In genomic region chr6:145816392-145816791, GRCh38 we compare ENCODE assay signal across 13 cellular contexts. TPM values are rescaled to one million over a fixed set of nuclear protein-coding genes. Genes with fewer than 3 reads are reported as not detected.
DNase-seq lines count a peak whose midpoint lies in the region; ATAC-seq and TF ChIP-seq lines count a peak whose summit lies in the region.
"Had no signal": no experiment of that assay in that cellular context is flagged by ENCODE, and none has a peak within 500 bp of the region (broad histone marks: within the 10 kb centered on the region; RNA-seq: fewer than 3 reads in every experiment).

No MANE protein-coding gene starts in this region.

- H3K4me1 Mint-ChIP-seq in activated naive CD4-positive, alpha-beta T cell treated with anti-CD3 and anti-CD28 coated beads, Interleukin-2, amount 50 U/mL, for 24 hours, result peaks cover 60% of the 10 kb centered on the region

- DNase-seq in activated naive CD4-positive, alpha-beta T cell treated with anti-CD3 and anti-CD28 coated beads, Interleukin-2, amount 50 U/mL, for 16 hours, result no peak
- DNase-seq in lower lobe of right lung, result no peak
- no peak for DNase-seq in OCI-M2 (lab: John Stamatoyannopoulos, UW; ENCODE audit: unreplicated experiment)
- no peak for DNase-seq in NCI-H748 (lab: John Stamatoyannopoulos, UW; ENCODE audit: unreplicated experiment)
- DNase-seq: left cardiac atrium, OCI-M1 had no signal

- no peaks in the 10 kb centered on the region for H3K27me3 Mint-ChIP-seq in activated naive CD4-positive, alpha-beta T cell treated with anti-CD3 and anti-CD28 coated beads, Interleukin-2, amount 50 U/mL, for 24 hours

- H3K27ac ChIP-seq in SU-DHL-6 (ENCODE audit: low read depth, low read length) (no peak overlapping the region), iPS-18a (ENCODE audit: low read length) (no peak overlapping the region), stomach smooth muscle (ENCODE audit: low read length) (peak overlapping the region; percentile 97), lower lobe of right lung (no peak overlapping the region)
- H3K27ac ChIP-seq: VCaP had no signal

- H3K9me3 ChIP-seq in SU-DHL-6 (ENCODE audit: insufficient read depth, low read length) (no peaks in the 10 kb centered on the region), iPS-18a (ENCODE audit: control insufficient read depth, low read depth, low read length) (no peaks in the 10 kb centered on the region), stomach smooth muscle (ENCODE audit: control insufficient read depth in 2 of 2, low read length in 2 of 2) (no peaks in the 10 kb centered on the region), lower lobe of right lung (no peaks in the 10 kb centered on the region)

- no peak for TF ChIP-seq CTCF in SU-DHL-6 (IDR thresholded peaks at IDR 0.05; ENCODE audit: insufficient read depth, low read length, poor library complexity, severe bottlenecking)
- no peak for TF ChIP-seq CTCF in lower lobe of right lung (IDR thresholded peaks at IDR 0.05)

- H3F3A ChIP-seq in SU-DHL-6 (ENCODE audit: insufficient read depth), result peaks cover 8% of the 10 kb centered on the region

- no peak overlapping the region for H2AFZ ChIP-seq in SU-DHL-6 (ENCODE audit: low read depth, low read length, severe bottlenecking)

- H3K4me3 Mint-ChIP-seq in activated naive CD4-positive, alpha-beta T cell treated with anti-CD3 and anti-CD28 coated beads, Interleukin-2, amount 50 U/mL, for 24 hours, result peak overlapping the region; percentile 92

- H3K9me2 ChIP-seq in SU-DHL-6 (replicated peaks; ENCODE audit: insufficient read depth, low read length), result no peaks in the 10 kb centered on the region

- H3K27me3 ChIP-seq in SU-DHL-6 (ENCODE audit: low read length) (no peaks in the 10 kb centered on the region), iPS-18a (ENCODE audit: control insufficient read depth, insufficient read depth, low read length) (no peaks in the 10 kb centered on the region), stomach smooth muscle (ENCODE audit: control insufficient read depth in 1 of 2, insufficient read depth in 2 of 2, low read length in 2 of 2) (no peaks in the 10 kb centered on the region), lower lobe of right lung (ENCODE audit: low read depth) (no peaks in the 10 kb centered on the region)

- no peaks in the 10 kb centered on the region for H3K9me3 Mint-ChIP-seq in activated naive CD4-positive, alpha-beta T cell treated with anti-CD3 and anti-CD28 coated beads, Interleukin-2, amount 50 U/mL, for 24 hours
- H3K9me3 Mint-ChIP-seq: CD14-positive monocyte had no signal

- peaks cover 13% of the 10 kb centered on the region; the same call in 1 of the 2 replicates for H4K20me1 ChIP-seq in SU-DHL-6 (ENCODE audit: low read depth, low read length)

- H3K4me3 ChIP-seq in SU-DHL-6 (ENCODE audit: insufficient read depth, low read length, poor library complexity, severe bottlenecking), result no peak overlapping the region
- H3K4me3 ChIP-seq in iPS-18a (ENCODE audit: low read length), result peak overlapping the region; percentile 100
- H3K4me3 ChIP-seq in stomach smooth muscle (ENCODE audit: low read length in 2 of 2), result peak overlapping the region in 1 of 2 donors; percentile 90
- no peak overlapping the region for H3K4me3 ChIP-seq in lower lobe of right lung

- no peak overlapping the region for H3K9ac ChIP-seq in SU-DHL-6 (ENCODE audit: low read length)
- peak overlapping the region; percentile 97 for H3K9ac ChIP-seq in iPS-18a (ENCODE audit: low read length)
- no peak overlapping the region for H3K9ac ChIP-seq in stomach smooth muscle (ENCODE audit: low read length in 2 of 2)

- ATAC-seq in lower lobe of right lung, result no peak
- ATAC-seq: esophagus mucosa, left cardiac atrium had no signal

- H3K4me1 ChIP-seq in iPS-18a (ENCODE audit: control insufficient read depth, low read depth, low read length) (peaks cover 23% of the 10 kb centered on the region), stomach smooth muscle (ENCODE audit: control insufficient read depth, insufficient read depth, low read length) (peaks cover 4% of the 10 kb centered on the region), lower lobe of right lung (peaks cover 32% of the 10 kb centered on the region)

- H3K36me3 Mint-ChIP-seq in activated naive CD4-positive, alpha-beta T cell treated with anti-CD3 and anti-CD28 coated beads, Interleukin-2, amount 50 U/mL, for 24 hours, result peaks cover 1% of the 10 kb centered on the region

- no peaks in the 10 kb centered on the region for H3K36me3 ChIP-seq in SU-DHL-6 (ENCODE audit: low read length)
- no peaks in the 10 kb centered on the region for H3K36me3 ChIP-seq in iPS-18a (ENCODE audit: control insufficient read depth, low read depth, low read length)
- peaks cover 0 to 2% of the 10 kb centered on the region in 2 donors for H3K36me3 ChIP-seq in stomach smooth muscle (ENCODE audit: control insufficient read depth in 2 of 2, insufficient read depth in 2 of 2, low read length in 2 of 2)
- H3K36me3 ChIP-seq in lower lobe of right lung, result no peaks in the 10 kb centered on the region

- peak overlapping the region; percentile 63 for H3K27ac Mint-ChIP-seq in activated naive CD4-positive, alpha-beta T cell treated with anti-CD3 and anti-CD28 coated beads, Interleukin-2, amount 50 U/mL, for 24 hours

- H3K79me2 ChIP-seq in SU-DHL-6 (ENCODE audit: insufficient read depth, low read length), result peaks cover 29% of the 10 kb centered on the region

- intact Hi-C loops in lower lobe of right lung (cut with DNase I), result no loop called here

- peak overlapping the region; percentile 98 for H3K4me2 ChIP-seq in SU-DHL-6 (ENCODE audit: low read depth, low read length, poor library complexity, severe bottlenecking)

RNA-seq across cellular contexts. Expression of gene FBXO30, which starts 1.8 kb away (rescaled TPM):
- total RNA-seq in lower lobe of right lung, result 9.0 TPM
